In the genomic region with DNA sequence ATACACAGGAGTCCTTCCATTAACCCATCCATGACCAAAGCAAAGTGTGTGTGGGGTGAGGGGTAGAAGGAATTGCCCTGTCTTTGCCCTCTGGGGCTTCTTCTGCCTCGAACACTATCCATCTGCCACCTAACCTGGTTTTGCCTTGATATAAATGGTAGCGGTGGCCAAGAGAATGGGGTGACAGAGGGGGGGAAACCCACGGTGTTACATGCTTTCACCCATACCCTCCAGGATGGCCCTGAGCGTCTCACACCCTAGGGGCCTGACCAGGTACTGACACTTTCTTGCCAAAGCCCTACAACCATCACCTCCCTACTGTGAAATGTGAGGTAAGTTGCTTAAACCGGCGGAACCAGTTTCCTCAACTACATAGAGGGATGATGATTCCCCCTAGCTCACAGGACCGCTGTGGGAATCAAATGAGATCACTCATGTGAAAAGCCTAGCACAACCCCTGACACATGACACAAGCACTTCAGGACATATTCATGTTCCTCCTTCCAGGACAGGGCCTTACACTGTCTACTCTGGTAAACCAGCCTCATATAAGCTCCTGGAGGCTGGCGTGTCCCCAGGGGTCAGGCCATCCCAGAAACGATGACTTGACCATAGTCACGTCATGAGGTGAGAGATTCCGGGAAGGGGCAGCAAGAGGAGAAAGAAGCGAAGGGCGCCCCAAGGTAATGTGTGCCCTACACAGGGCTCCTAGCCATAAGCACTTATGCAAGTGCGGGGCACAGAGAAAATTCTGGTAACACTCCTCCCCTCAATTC, we compare ENCODE assay signal across 8 cellular contexts. TPM values are rescaled to one million over a fixed set of nuclear protein-coding genes. Genes with fewer than 3 reads are reported as not detected.
DNase-seq lines count a peak whose midpoint lies in the region; ATAC-seq and TF ChIP-seq lines count a peak whose summit lies in the region.

No MANE protein-coding gene starts in this region.

- peaks cover 0 to 2% (median 0%) of the 10 kb centered on the region in 8 donors for H3K9me3 Mint-ChIP-seq in CD4-positive, alpha-beta memory T cell

- peak overlapping the region; percentile 97 for H3K27ac ChIP-seq in CD4-positive, alpha-beta memory T cell (ENCODE audit: low read depth, low read length)
- H3K27ac ChIP-seq in Panc1 (ENCODE audit: low read length) (peak overlapping the region; percentile 99), hepatocyte (peak overlapping the region; percentile 99), sigmoid colon (peak overlapping the region; percentile 97 to 100 (median 99))

- peak overlapping the region; percentile 97 for H3K9ac ChIP-seq in adipocyte (ENCODE audit: low read length)

- H3K79me2 ChIP-seq in hepatocyte = no peaks in the 10 kb centered on the region

- H3K36me3 Mint-ChIP-seq in CD4-positive, alpha-beta memory T cell = peaks cover 0 to 8% of the 10 kb centered on the region in 2 donors

- no peak for TF ChIP-seq EP300 in sigmoid colon (IDR thresholded peaks at IDR 0.05)

- ATAC-seq in HG03571 (IDR thresholded peaks at IDR 0.05; ENCODE audit: unreplicated experiment) (peak; percentile 30), Panc1 (no peak)

- no peaks in the 10 kb centered on the region for H3K27me3 ChIP-seq in CD4-positive, alpha-beta memory T cell (ENCODE audit: insufficient read depth, low read length)
- H3K27me3 ChIP-seq in Panc1 (ENCODE audit: control insufficient read depth, insufficient read depth, low read length) (no peaks in the 10 kb centered on the region), adipocyte (replicated peaks; ENCODE audit: control insufficient read depth, insufficient read depth, low read length) (no peaks in the 10 kb centered on the region), hepatocyte (no peaks in the 10 kb centered on the region), sigmoid colon (no peaks in the 10 kb centered on the region)

- peaks cover 44 to 76% (median 58%) of the 10 kb centered on the region in 4 donors for H3K4me1 Mint-ChIP-seq in CD4-positive, alpha-beta memory T cell

- H3K9me2 ChIP-seq in hepatocyte (replicated peaks; ENCODE audit: insufficient read depth) = no peaks in the 10 kb centered on the region

- no peaks in the 10 kb centered on the region for H4K20me1 ChIP-seq in hepatocyte (ENCODE audit: insufficient read depth, poor library complexity, severe bottlenecking)

- WGBS in hepatocyte (ENCODE audit: low lambda C conversion rate, missing lambda C conversion rate) = 48% methylated on average over 14 of the region's 14 CpGs
- 49 to 53% methylated on average over 14 of the region's 14 CpGs for WGBS in sigmoid colon, 2 donors

- CTCF ChIA-PET in CD4-positive, alpha-beta memory T cell (lab: Charles Lee; ENCODE audit: partially characterized antibody) = interaction anchor here (1.0 to 7.3 kb wide), 11 partner anchors 8 to 228 kb away, joined by 3 to 86 read pairs (median 8); partner anchors contain the start of gene MXD1
- CTCF ChIA-PET in Panc1 (lab: Charles Lee) = no interaction called here

- H3K27ac Mint-ChIP-seq in CD4-positive, alpha-beta memory T cell = peak overlapping the region; percentile 98 to 100 (median 99)

- H3K4me1 ChIP-seq in CD4-positive, alpha-beta memory T cell (ENCODE audit: insufficient read depth, low read length) = peaks cover 67% of the 10 kb centered on the region
- H3K4me1 ChIP-seq in Panc1 (ENCODE audit: control insufficient read depth, insufficient read depth, low read length) = peaks cover 32% of the 10 kb centered on the region
- H3K4me1 ChIP-seq in adipocyte (ENCODE audit: control insufficient read depth, insufficient read depth, low read length) = peaks cover 31% of the 10 kb centered on the region
- peaks cover 25% of the 10 kb centered on the region for H3K4me1 ChIP-seq in hepatocyte (ENCODE audit: insufficient read depth)
- H3K4me1 ChIP-seq in sigmoid colon = peaks cover 0 to 26% (median 20%) of the 10 kb centered on the region in 4 donors

- in situ Hi-C loops in Panc1 (cut with HindIII; ENCODE audit: low pct_unique_long_range_greater_than_20kb, low sequenced_read_pairs) = no loop called here

- peak overlapping the region; percentile 41 to 52 for H3K4me3 ChIP-seq in CD4-positive, alpha-beta memory T cell (ENCODE audit: low read length in 2 of 2)
- H3K4me3 ChIP-seq in Panc1 (ENCODE audit: low read depth in 2 of 2, low read length in 2 of 2) (peak overlapping the region; percentile 46 to 60), adipocyte (ENCODE audit: low read length) (peak overlapping the region; percentile 85), hepatocyte (no peak overlapping the region), sigmoid colon (peak overlapping the region; percentile 56 to 78 (median 72))

- H3K36me3 ChIP-seq in CD4-positive, alpha-beta memory T cell (ENCODE audit: insufficient read depth, low read length) = no peaks in the 10 kb centered on the region
- H3K36me3 ChIP-seq in Panc1 (ENCODE audit: control insufficient read depth, insufficient read depth, low read length) = no peaks in the 10 kb centered on the region
- H3K36me3 ChIP-seq in adipocyte (ENCODE audit: control insufficient read depth, insufficient read depth, low read length, severe bottlenecking) = no peaks in the 10 kb centered on the region
- no peaks in the 10 kb centered on the region for H3K36me3 ChIP-seq in hepatocyte (replicated peaks; ENCODE audit: insufficient read depth, low read depth)
- no peaks in the 10 kb centered on the region for H3K36me3 ChIP-seq in sigmoid colon

- H3K27me3 Mint-ChIP-seq in CD4-positive, alpha-beta memory T cell = peaks cover 0 to 2% of the 10 kb centered on the region in 2 donors

- peak overlapping the region; percentile 79 for H3K4me2 ChIP-seq in hepatocyte

- DNase-seq in CD4-positive, alpha-beta memory T cell = peak; percentile 60 to 75 (median 65)
- no peak for DNase-seq in Panc1 (ENCODE audit: low read depth, low spot score)
- no peak for DNase-seq in adipocyte (ENCODE audit: low read depth)
- DNase-seq in hepatocyte (ENCODE audit: low spot score) = peak; percentile 86
- peak; percentile 74 for DNase-seq in sigmoid colon
- DNase-seq in cerebellar nuclear complex (lab: John Stamatoyannopoulos, UW) = no peak

- BruUV-seq in Panc1 (replicated peaks; lab: Mats Ljungman, UMichigan) = TSS peak; percentile 93

- H2AFZ ChIP-seq in hepatocyte = no peak overlapping the region

- POLR2A ChIA-PET in CD4-positive, alpha-beta memory T cell (lab: Charles Lee; ENCODE audit: partially characterized antibody) = interaction anchor here (1.4 to 25.9 kb wide), 10 partner anchors 9 to 228 kb away, joined by 6 to 2231 read pairs (median 40); partner anchors contain the start of genes C2orf42, MXD1 and PCBP1
- POLR2A ChIA-PET in Panc1 (lab: Charles Lee) = interaction anchor here (1.2 kb wide), 1 partner anchor 14 kb away, joined by 4 read pairs; no protein-coding TSS in a partner anchor

- no peaks in the 10 kb centered on the region for H3K9me3 ChIP-seq in CD4-positive, alpha-beta memory T cell (ENCODE audit: control insufficient read depth in 1 of 2, low read length in 2 of 2)
- H3K9me3 ChIP-seq in Panc1 (ENCODE audit: control insufficient read depth, insufficient read depth, low read depth, low read length) = no peaks in the 10 kb centered on the region
- no peaks in the 10 kb centered on the region for H3K9me3 ChIP-seq in adipocyte (ENCODE audit: control insufficient read depth, low read length)
- H3K9me3 ChIP-seq in hepatocyte (ENCODE audit: low read depth) = no peaks in the 10 kb centered on the region
- H3K9me3 ChIP-seq in sigmoid colon = no peaks in the 10 kb centered on the region

- TF ChIP-seq CTCF in Panc1 (IDR thresholded peaks at IDR 0.05) (no peak; the same call in 1 of the 2 replicates), hepatocyte (IDR thresholded peaks at IDR 0.05; ENCODE audit: poor library complexity) (peak; percentile 24), sigmoid colon (IDR thresholded peaks at IDR 0.05) (peak in 3 of 4 experiments; percentile 23 to 38 (median 26))

- TF ChIP-seq POLR2A in GM19193 (IDR thresholded peaks at IDR 0.05; ENCODE audit: extremely low read depth, insufficient read depth, insufficient read length) = peak; percentile 66
- TF ChIP-seq POLR2A in sigmoid colon (IDR thresholded peaks at IDR 0.05) = peak; percentile 6 to 37

- intact Hi-C loops in CD4-positive, alpha-beta memory T cell (cut with micrococcal nuclease) = loop anchor here (10.0 kb wide), 1 partner anchor 196 kb away; no protein-coding TSS in a partner anchor
- intact Hi-C loops in Panc1 (cut with micrococcal nuclease; ENCODE audit: unreplicated experiment) (loop anchor here (5.0 kb wide), 2 partner anchors 54 to 229 kb away; partner anchors contain the start of gene PCBP1), sigmoid colon (cut with DNase I) (loop anchor here (10.0 kb wide), 1 partner anchor 316 kb away; the partner anchor contains the start of gene GMCL1)

- peak overlapping the region; percentile 90 to 95 (median 92) for H3K4me3 Mint-ChIP-seq in CD4-positive, alpha-beta memory T cell

RNA-seq across cellular contexts. Expression of gene C2orf42, which starts 49.7 kb away (rescaled TPM):
- total RNA-seq in CD4-positive, alpha-beta memory T cell = 10 to 100 TPM; 36.7 to 47.9 TPM
- polyA plus RNA-seq in CD4-positive, alpha-beta memory T cell = 10 to 100 TPM; 22.4 to 26.6 TPM
- total RNA-seq in Panc1 (2021; ENCODE audit: unreplicated experiment) (15.4 TPM), hepatocyte (16.3 and 22.0 TPM in 2 replicates), sigmoid colon (10 to 100 TPM in 3 of 4 donors, 1 to 10 TPM in 1; 8.8 to 24.3 (median 21.8) TPM)
- polyA plus RNA-seq in Panc1 (2012; ENCODE audit: insufficient read length) = 14.7 TPM
- polyA plus RNA-seq in hepatocyte (10.1 and 14.3 TPM in 2 replicates), sigmoid colon (1 to 10 TPM; 5.1 to 8.5 (median 5.4) TPM)

RNA-seq across cellular contexts. Expression of gene PCBP1, which starts 53.9 kb away (rescaled TPM):
- total RNA-seq in CD4-positive, alpha-beta memory T cell = 100 to 1,000 TPM; 372 to 383 TPM
- 100 to 1,000 TPM; 116 to 153 TPM for polyA plus RNA-seq in CD4-positive, alpha-beta memory T cell
- 276 TPM for total RNA-seq in Panc1 (2021; ENCODE audit: unreplicated experiment)
- polyA plus RNA-seq in Panc1 (2012; ENCODE audit: insufficient read length) = 289 TPM
- 88.5 and 97.1 TPM in 2 replicates for total RNA-seq in hepatocyte
- polyA plus RNA-seq in hepatocyte = 180 and 183 TPM in 2 replicates
- total RNA-seq in sigmoid colon = 100 to 1,000 TPM; 178 to 186 (median 182) TPM
- 100 to 1,000 TPM; 269 to 311 (median 286) TPM for polyA plus RNA-seq in sigmoid colon

Comparison
In these comparisons a context has a peak if more than half of its experiments do, and no peak if none do; other contexts are left out.
1. DNase-seq: peak in CD4-positive, alpha-beta memory T cell (5 of 5), hepatocyte (single experiment) and sigmoid colon (single experiment); none in Panc1 (single experiment), adipocyte (single experiment) and cerebellar nuclear complex (0 of 2).
2. Peak in every context shown above with its lines, with median percentiles within 50 percentile points of each other: H3K27ac ChIP-seq.